In the genomic region with DNA sequence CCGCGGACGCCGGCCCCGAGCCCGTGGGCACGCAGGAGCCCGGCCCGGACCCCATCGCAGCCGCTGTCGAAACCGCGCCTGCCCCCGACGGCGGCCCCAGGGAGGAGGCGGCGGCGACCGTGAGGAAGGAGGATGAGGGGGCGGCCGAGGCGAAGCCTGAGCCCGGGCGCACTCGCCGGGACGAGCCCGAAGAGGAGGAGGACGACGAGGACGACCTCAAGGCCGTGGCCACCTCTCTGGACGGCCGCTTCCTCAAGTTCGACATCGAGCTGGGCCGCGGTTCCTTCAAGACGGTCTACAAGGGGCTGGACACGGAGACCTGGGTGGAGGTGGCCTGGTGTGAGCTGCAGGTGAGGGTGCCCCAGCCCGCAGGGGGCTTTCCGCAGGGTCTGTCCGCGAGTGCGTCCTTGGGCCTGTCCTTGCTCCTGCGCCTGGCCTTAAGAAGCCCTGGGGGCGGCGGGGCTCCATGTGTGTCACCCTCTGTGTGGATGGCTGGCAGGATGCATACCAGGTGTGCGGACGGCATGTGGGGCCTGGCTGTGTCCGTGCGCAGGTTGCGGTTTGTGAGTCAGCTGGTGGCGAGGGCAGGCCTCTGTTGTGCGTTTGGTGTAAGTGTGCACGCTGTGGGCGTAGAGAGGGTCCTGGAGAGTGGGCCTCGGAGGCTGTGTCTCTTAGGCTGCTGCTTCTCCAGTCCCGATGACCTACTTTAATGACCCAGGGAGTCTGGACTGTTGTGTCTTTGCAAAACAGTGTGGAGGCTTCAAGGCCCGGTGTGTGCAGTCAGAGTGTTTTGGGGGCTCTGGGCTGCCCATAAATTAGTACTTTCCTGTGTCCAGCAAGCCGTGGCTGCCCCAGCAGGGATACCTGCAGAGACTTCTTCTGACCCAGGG, we compare ENCODE assay signal across 10 cellular contexts. TPM values are rescaled to one million over a fixed set of nuclear protein-coding genes. Genes with fewer than 3 reads are reported as not detected.
DNase-seq lines count a peak whose midpoint lies in the region; ATAC-seq and TF ChIP-seq lines count a peak whose summit lies in the region.
"Had no signal": no experiment of that assay in that cellular context is flagged by ENCODE, and none has a peak within 500 bp of the region (broad histone marks: within the 10 kb centered on the region; RNA-seq: fewer than 3 reads in every experiment).

No MANE protein-coding gene starts in this region.

- H3K27ac Mint-ChIP-seq in naive thymus-derived CD4-positive, alpha-beta T cell, result no peak overlapping the region
- H3K27ac Mint-ChIP-seq in stimulated activated naive B cell treated with anti-CD40 and anti-IgM and Interleukin-4, amounts not matched to agents 10 μg/mL and 1 μg/mL and 100 μg/mL, for 72 hours, result no peak overlapping the region

- H3K27me3 ChIP-seq in BLaER1 treated with 17β-estradiol and CSF1 and Interleukin-3, amounts not matched to agents 10 nM and 100 nM, result peaks cover 0 to 41% (median 14%) of the 10 kb centered on the region in 11 experiments; a peak in 15 of 22 replicates
- no peaks in the 10 kb centered on the region for H3K27me3 ChIP-seq in colonic mucosa
- no peaks in the 10 kb centered on the region for H3K27me3 ChIP-seq in naive thymus-derived CD4-positive, alpha-beta T cell (ENCODE audit: control insufficient read depth in 2 of 2, insufficient read depth in 2 of 2, low read length in 2 of 2)

- no peak for TF ChIP-seq CTCF in colonic mucosa (IDR thresholded peaks at IDR 0.05)

- H3K9me3 Mint-ChIP-seq in naive thymus-derived CD4-positive, alpha-beta T cell, result no peaks in the 10 kb centered on the region
- no peaks in the 10 kb centered on the region for H3K9me3 Mint-ChIP-seq in stimulated activated naive B cell treated with anti-CD40 and anti-IgM and Interleukin-4, amounts not matched to agents 10 μg/mL and 1 μg/mL and 100 μg/mL, for 72 hours

- POLR2A ChIA-PET in naive thymus-derived CD4-positive, alpha-beta T cell (lab: Charles Lee), result no interaction called here

- ATAC-seq in naive thymus-derived CD4-positive, alpha-beta T cell, result no peak
- no peak for ATAC-seq in HG02970 (IDR thresholded peaks at IDR 0.05; ENCODE audit: low FRiP score, unreplicated experiment)
- no peak for ATAC-seq in stimulated activated naive B cell treated with anti-CD40 and anti-IgM and Interleukin-4, amounts not matched to agents 10 μg/mL and 1 μg/mL and 100 μg/mL, for 72 hours (replicated peaks)

- no peaks in the 10 kb centered on the region for H3K36me3 Mint-ChIP-seq in naive thymus-derived CD4-positive, alpha-beta T cell
- H3K36me3 Mint-ChIP-seq in stimulated activated naive B cell treated with anti-CD40 and anti-IgM and Interleukin-4, amounts not matched to agents 10 μg/mL and 1 μg/mL and 100 μg/mL, for 72 hours, result no peaks in the 10 kb centered on the region

- peaks cover 6 to 13% (median 8%) of the 10 kb centered on the region in 7 donors for H3K4me1 Mint-ChIP-seq in naive thymus-derived CD4-positive, alpha-beta T cell
- H3K4me1 Mint-ChIP-seq in stimulated activated naive B cell treated with anti-CD40 and anti-IgM and Interleukin-4, amounts not matched to agents 10 μg/mL and 1 μg/mL and 100 μg/mL, for 72 hours, result peaks cover 6 to 8% of the 10 kb centered on the region in 2 donors

- DNase-seq in colonic mucosa (peak; percentile 53), SKM-1 treated with dmso at 0.1 percent for 144 hours (lab: John Stamatoyannopoulos, UW; ENCODE audit: unreplicated experiment) (no peak), NCI-H2227 treated with DMSO at 0.1 percent for 48 hours (lab: John Stamatoyannopoulos, UW) (no peak)
- no peak for DNase-seq in naive thymus-derived CD4-positive, alpha-beta T cell
- no peak for DNase-seq in stimulated activated naive B cell treated with anti-CD40 and anti-IgM and Interleukin-4, amounts not matched to agents 10 μg/mL and 1 μg/mL and 100 μg/mL, for 72 hours
- DNase-seq: activated CD8-positive, alpha-beta memory T cell treated with anti-CD3 and anti-CD28 coated beads, Interleukin-2, amount 50 U/mL, for 48 hours; SIG-M5 had no signal

- peak overlapping the region in 4 of 11 experiments; percentile 32 to 56 (median 48); a peak in 6 of 22 replicates for H3K9ac ChIP-seq in BLaER1 treated with 17β-estradiol and CSF1 and Interleukin-3, amounts not matched to agents 10 nM and 100 nM
- H3K9ac ChIP-seq in ES-I3 (ENCODE audit: low read depth, low read length) (peak overlapping the region; percentile 73), colonic mucosa (ENCODE audit: low read depth in 2 of 2, low read length in 2 of 2) (peak overlapping the region; percentile 64 to 69)

- intact Hi-C loops in colonic mucosa (cut with DNase I), result no loop called here
- intact Hi-C loops in naive thymus-derived CD4-positive, alpha-beta T cell (cut with micrococcal nuclease), result no loop called here

- H3K27ac ChIP-seq in BLaER1 treated with 17β-estradiol and CSF1 and Interleukin-3, amounts not matched to agents 10 nM and 100 nM, result peak overlapping the region in 1 of 11 experiments; percentile 26; a peak in 1 of 22 replicates
- peak overlapping the region; percentile 25 for H3K27ac ChIP-seq in colonic mucosa
- H3K27ac ChIP-seq in naive thymus-derived CD4-positive, alpha-beta T cell (ENCODE audit: low read depth, low read length), result no peak overlapping the region

- H3K9me3 ChIP-seq in BLaER1 treated with 17β-estradiol and CSF1 and Interleukin-3, amounts not matched to agents 10 nM and 100 nM (replicated peaks in 1 of 11), result no peaks in the 10 kb centered on the region
- H3K9me3 ChIP-seq in ES-I3 (ENCODE audit: control insufficient read depth, insufficient read depth, low read length), result no peaks in the 10 kb centered on the region
- H3K9me3 ChIP-seq in colonic mucosa, result no peaks in the 10 kb centered on the region
- H3K9me3 ChIP-seq in naive thymus-derived CD4-positive, alpha-beta T cell (ENCODE audit: control insufficient read depth in 2 of 3, low read length in 3 of 3), result no peaks in the 10 kb centered on the region

- peaks cover 13 to 59% (median 24%) of the 10 kb centered on the region in 5 donors for H3K27me3 Mint-ChIP-seq in naive thymus-derived CD4-positive, alpha-beta T cell
- H3K27me3 Mint-ChIP-seq in stimulated activated naive B cell treated with anti-CD40 and anti-IgM and Interleukin-4, amounts not matched to agents 10 μg/mL and 1 μg/mL and 100 μg/mL, for 72 hours, result peaks cover 45 to 57% of the 10 kb centered on the region in 2 donors

- peaks cover 0 to 43% (median 0%) of the 10 kb centered on the region in 11 experiments; a peak in 6 of 22 replicates for H4K20me1 ChIP-seq in BLaER1 treated with 17β-estradiol and CSF1 and Interleukin-3, amounts not matched to agents 10 nM and 100 nM

- peaks cover 15 to 55% (median 41%) of the 10 kb centered on the region in 10 experiments for H3K4me1 ChIP-seq in BLaER1 treated with 17β-estradiol and CSF1 and Interleukin-3, amounts not matched to agents 10 nM and 100 nM
- H3K4me1 ChIP-seq in ES-I3 (ENCODE audit: insufficient read depth, low read length), result peaks cover 3% of the 10 kb centered on the region; the same call in 1 of the 2 replicates
- peaks cover 3% of the 10 kb centered on the region for H3K4me1 ChIP-seq in colonic mucosa
- H3K4me1 ChIP-seq in naive thymus-derived CD4-positive, alpha-beta T cell (ENCODE audit: control insufficient read depth in 2 of 2, insufficient read depth in 2 of 2, low read length in 2 of 2), result peaks cover 0 to 7% of the 10 kb centered on the region in 2 donors

- CTCF ChIA-PET in naive thymus-derived CD4-positive, alpha-beta T cell (lab: Charles Lee), result no interaction called here

- peak overlapping the region in 2 of 10 experiments; percentile 76; a peak in 2 of 20 replicates for H3K4me3 ChIP-seq in BLaER1 treated with 17β-estradiol and CSF1 and Interleukin-3, amounts not matched to agents 10 nM and 100 nM
- peak overlapping the region; percentile 58 for H3K4me3 ChIP-seq in colonic mucosa
- no peak overlapping the region for H3K4me3 ChIP-seq in naive thymus-derived CD4-positive, alpha-beta T cell (ENCODE audit: low read length)

- peak overlapping the region in 9 of 11 experiments; percentile 90 to 99 (median 98); a peak in 18 of 22 replicates for H3K4me2 ChIP-seq in BLaER1 treated with 17β-estradiol and CSF1 and Interleukin-3, amounts not matched to agents 10 nM and 100 nM

- no peaks in the 10 kb centered on the region for H3K36me3 ChIP-seq in BLaER1 treated with 17β-estradiol and CSF1 and Interleukin-3, amounts not matched to agents 10 nM and 100 nM
- H3K36me3 ChIP-seq in ES-I3 (ENCODE audit: insufficient read depth, low read length) (no peaks in the 10 kb centered on the region), colonic mucosa (no peaks in the 10 kb centered on the region)
- H3K36me3 ChIP-seq in naive thymus-derived CD4-positive, alpha-beta T cell (ENCODE audit: control insufficient read depth in 2 of 3, insufficient read depth in 3 of 3, low read length in 3 of 3), result no peaks in the 10 kb centered on the region

- peak overlapping the region in 9 of 10 donors; percentile 47 to 70 (median 66) for H3K4me3 Mint-ChIP-seq in naive thymus-derived CD4-positive, alpha-beta T cell
- H3K4me3 Mint-ChIP-seq in stimulated activated naive B cell treated with anti-CD40 and anti-IgM and Interleukin-4, amounts not matched to agents 10 μg/mL and 1 μg/mL and 100 μg/mL, for 72 hours, result peak overlapping the region in 1 of 2 donors; percentile 30

RNA-seq across cellular contexts. Expression of gene WNK2, which starts 1.6 kb away (rescaled TPM):
- total RNA-seq in colonic mucosa, result 100 to 1,000 TPM; 161 to 238 TPM
- under 1 TPM in 4 of 5 experiments, not detected in 1; 0.32 to 0.83 (median 0.46) TPM for total RNA-seq in naive thymus-derived CD4-positive, alpha-beta T cell
- not detected for polyA plus RNA-seq in naive thymus-derived CD4-positive, alpha-beta T cell

RNA-seq across cellular contexts. Expression of gene NINJ1, which starts 51.5 kb away (rescaled TPM):
- 10 to 100 TPM; 24.5 to 29.4 TPM for total RNA-seq in colonic mucosa
- 100 to 1,000 TPM in 2 of 5 experiments, 10 to 100 TPM in 3; 30.7 to 163 (median 64.7) TPM for total RNA-seq in naive thymus-derived CD4-positive, alpha-beta T cell
- polyA plus RNA-seq in naive thymus-derived CD4-positive, alpha-beta T cell, result 100 to 1,000 TPM; 113 to 133 TPM

Comparison
In these comparisons a context has a peak if more than half of its experiments do, and no peak if none do; other contexts are left out.
1. RNA of gene WNK2, which starts 1.6 kb away (total RNA-seq): 161 to 238 TPM in colonic mucosa; 0.32 to 0.83 TPM in naive thymus-derived CD4-positive, alpha-beta T cell; every median in the first group is over 10 times any median in the second.